In the genomic region with DNA sequence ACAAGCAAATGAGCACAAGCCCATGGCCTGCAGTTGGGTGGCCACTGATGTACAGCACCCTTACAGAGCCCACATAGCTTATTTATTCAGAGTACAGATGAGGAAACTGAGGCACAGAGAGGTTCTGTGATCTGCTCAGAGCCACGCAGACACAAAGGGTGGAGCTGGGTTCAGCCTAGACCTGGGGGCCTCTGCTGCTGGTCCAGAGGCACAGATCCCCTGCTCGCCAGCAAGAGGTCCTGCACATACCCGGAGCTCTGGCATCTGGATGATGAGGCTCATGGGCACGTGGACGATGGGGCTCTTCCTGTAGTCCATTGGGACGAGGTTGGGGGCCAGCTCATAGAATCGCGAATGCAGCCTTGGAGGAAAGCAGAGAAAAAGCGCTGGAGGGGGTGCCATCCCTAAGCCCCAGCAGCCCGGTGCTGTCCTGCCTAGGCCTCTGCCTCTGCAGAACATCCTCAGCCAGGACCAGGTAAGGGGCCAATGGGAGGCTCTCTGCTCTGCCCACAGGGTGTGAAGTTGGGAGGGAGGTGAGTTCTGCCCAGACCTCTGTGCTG, we compare ENCODE assay signal across 19 cellular contexts. TPM values are rescaled to one million over a fixed set of nuclear protein-coding genes. Genes with fewer than 3 reads are reported as not detected.
DNase-seq lines count a peak whose midpoint lies in the region; TF ChIP-seq lines count a peak whose summit lies in the region.
"Had no signal": no experiment of that assay in that cellular context is flagged by ENCODE, and none has a peak within 500 bp of the region (broad histone marks: within the 10 kb centered on the region; RNA-seq: fewer than 3 reads in every experiment).

No MANE protein-coding gene starts in this region.

- H3K36me3 ChIP-seq in sigmoid colon = no peaks in the 10 kb centered on the region
- H3K36me3 ChIP-seq: BLaER1 had no signal

- H3K4me1 ChIP-seq in sigmoid colon = no peaks in the 10 kb centered on the region
- H3K4me1 ChIP-seq: A549 had no signal

- no peaks in the 10 kb centered on the region for H3K9me3 Mint-ChIP-seq in activated CD4-positive, alpha-beta T cell treated with anti-CD3 and anti-CD28 coated beads, Interleukin-2, amount 10 ng/mL, durations not matched to agents 24 days and 14 days
- no peaks in the 10 kb centered on the region for H3K9me3 Mint-ChIP-seq in activated CD4-positive, alpha-beta T cell treated with anti-CD3 and anti-CD28 coated beads, Interleukin-2, amount 10 ng/mL, durations not matched to agents 7 days and 5 days
- H3K9me3 Mint-ChIP-seq: CD14-positive monocyte; CD4-positive, alpha-beta memory T cell; HFFc6 had no signal

- no peak for TF ChIP-seq POLR2A in sigmoid colon (IDR thresholded peaks at IDR 0.05)

- no peak overlapping the region for H3K4me3 Mint-ChIP-seq in activated CD4-positive, alpha-beta T cell treated with anti-CD3 and anti-CD28 coated beads, Interleukin-2, amount 10 ng/mL, durations not matched to agents 24 days and 14 days
- no peak overlapping the region for H3K4me3 Mint-ChIP-seq in activated CD4-positive, alpha-beta T cell treated with anti-CD3 and anti-CD28 coated beads, Interleukin-2, amount 10 ng/mL, durations not matched to agents 7 days and 5 days
- H3K4me3 Mint-ChIP-seq: CD14-positive monocyte; CD4-positive, alpha-beta memory T cell; HFFc6 had no signal

- POLR2A ChIA-PET in activated CD4-positive, alpha-beta T cell treated with anti-CD3 and anti-CD28 coated beads, Interleukin-2, amount 10 ng/mL, durations not matched to agents 7 days and 5 days (lab: Charles Lee) = no interaction called here

- no peaks in the 10 kb centered on the region for H3K36me3 Mint-ChIP-seq in activated CD4-positive, alpha-beta T cell treated with anti-CD3 and anti-CD28 coated beads, Interleukin-2, amount 10 ng/mL, durations not matched to agents 24 days and 14 days (ENCODE audit: low read depth)
- H3K36me3 Mint-ChIP-seq in activated CD4-positive, alpha-beta T cell treated with anti-CD3 and anti-CD28 coated beads, Interleukin-2, amount 10 ng/mL, durations not matched to agents 7 days and 5 days (ENCODE audit: low read depth) = no peaks in the 10 kb centered on the region
- H3K36me3 Mint-ChIP-seq: CD14-positive monocyte; CD4-positive, alpha-beta memory T cell had no signal

- no peak for TF ChIP-seq EP300 in sigmoid colon (IDR thresholded peaks at IDR 0.05)

- no peaks in the 10 kb centered on the region for H3K27me3 Mint-ChIP-seq in activated CD4-positive, alpha-beta T cell treated with anti-CD3 and anti-CD28 coated beads, Interleukin-2, amount 10 ng/mL, durations not matched to agents 24 days and 14 days
- no peaks in the 10 kb centered on the region for H3K27me3 Mint-ChIP-seq in activated CD4-positive, alpha-beta T cell treated with anti-CD3 and anti-CD28 coated beads, Interleukin-2, amount 10 ng/mL, durations not matched to agents 7 days and 5 days

- no peak overlapping the region for H3K4me3 ChIP-seq in sigmoid colon
- H3K4me3 ChIP-seq: A549, BLaER1 had no signal

- CTCF ChIA-PET in activated CD4-positive, alpha-beta T cell treated with anti-CD3 and anti-CD28 coated beads, Interleukin-2, amount 10 ng/mL, durations not matched to agents 7 days and 5 days (lab: Charles Lee) = interaction anchor here (0.6 to 5.3 kb wide), 7 partner anchors 20 to 329 kb away, joined by 3 to 44 read pairs (median 6); a partner anchor contains a TSS

- H3K9me3 ChIP-seq in sigmoid colon = no peaks in the 10 kb centered on the region
- H3K9me3 ChIP-seq: A549, BLaER1 had no signal

- DNase-seq in activated CD4-positive, alpha-beta T cell treated with anti-CD3 and anti-CD28 coated beads, Interleukin-2, amount 10 ng/mL, durations not matched to agents 24 days and 14 days = no peak
- DNase-seq in activated CD4-positive, alpha-beta T cell treated with anti-CD3 and anti-CD28 coated beads, Interleukin-2, amount 10 ng/mL, durations not matched to agents 7 days and 5 days = no peak
- peak; percentile 33 for DNase-seq in islet precursor cell
- peak; percentile 43 for DNase-seq in sigmoid colon
- no peak for DNase-seq in cerebellum (ENCODE audit: low spot score)
- DNase-seq in NCI-H146 (lab: John Stamatoyannopoulos, UW) = no peak
- DNase-seq in mesenteric fat pad (ENCODE audit: low spot score) = no peak
- DNase-seq: CD4-positive, alpha-beta memory T cell; DMS153; DMS79; GDM1; GOT3; H7; HFFc6 had no signal

- 94 to 95% methylated on average over 10 of the region's 10 CpGs for WGBS in sigmoid colon, 2 donors

- no peak for TF ChIP-seq CTCF in sigmoid colon (IDR thresholded peaks at IDR 0.05)

- no peaks in the 10 kb centered on the region for H3K27me3 ChIP-seq in sigmoid colon
- H3K27me3 ChIP-seq: BLaER1 had no signal

- peak overlapping the region; percentile 8 for H3K27ac Mint-ChIP-seq in activated CD4-positive, alpha-beta T cell treated with anti-CD3 and anti-CD28 coated beads, Interleukin-2, amount 10 ng/mL, durations not matched to agents 24 days and 14 days
- H3K27ac Mint-ChIP-seq in activated CD4-positive, alpha-beta T cell treated with anti-CD3 and anti-CD28 coated beads, Interleukin-2, amount 10 ng/mL, durations not matched to agents 7 days and 5 days = no peak overlapping the region
- H3K27ac Mint-ChIP-seq: CD14-positive monocyte; CD4-positive, alpha-beta memory T cell; HFFc6 had no signal

- no peak overlapping the region for H3K27ac ChIP-seq in sigmoid colon
- H3K27ac ChIP-seq: 22Rv1, A549, BLaER1 had no signal

- intact Hi-C loops in activated CD4-positive, alpha-beta T cell treated with anti-CD3 and anti-CD28 coated beads, Interleukin-2, amount 10 ng/mL, durations not matched to agents 24 days and 14 days (cut with micrococcal nuclease) = no loop called here
- intact Hi-C loops in sigmoid colon (cut with DNase I) = loop anchor here (5.0 to 10.0 kb wide), 2 partner anchors 84 to 311 kb away; no protein-coding TSS in a partner anchor

- H3K4me1 Mint-ChIP-seq in activated CD4-positive, alpha-beta T cell treated with anti-CD3 and anti-CD28 coated beads, Interleukin-2, amount 10 ng/mL, durations not matched to agents 24 days and 14 days = peaks cover 28% of the 10 kb centered on the region
- H3K4me1 Mint-ChIP-seq in activated CD4-positive, alpha-beta T cell treated with anti-CD3 and anti-CD28 coated beads, Interleukin-2, amount 10 ng/mL, durations not matched to agents 7 days and 5 days = peaks cover 31% of the 10 kb centered on the region

RNA-seq across cellular contexts. Expression of a gene that starts 18.6 kb away (rescaled TPM):
- total RNA-seq in activated CD4-positive, alpha-beta T cell treated with anti-CD3 and anti-CD28 coated beads, Interleukin-2, amount 10 ng/mL, durations not matched to agents 24 days and 14 days = not detected in 2 replicates
- not detected for total RNA-seq in activated CD4-positive, alpha-beta T cell treated with anti-CD3 and anti-CD28 coated beads, Interleukin-2, amount 10 ng/mL, durations not matched to agents 7 days and 5 days
- total RNA-seq in sigmoid colon (not detected), cerebellum (not detected), mesenteric fat pad (not detected)
- 1 to 10 TPM in 2 of 3 donors, under 1 TPM in 1; 0.69 to 3.0 (median 2.5) TPM for polyA plus RNA-seq in sigmoid colon
- total RNA-seq: CD4-positive, alpha-beta memory T cell; Daoy; H7; HFFc6 had no signal
- polyA plus RNA-seq: A549; CD14-positive monocyte; CD4-positive, alpha-beta memory T cell had no signal

RNA-seq across cellular contexts. Expression of a gene that starts 20.2 kb away (rescaled TPM):
- total RNA-seq in activated CD4-positive, alpha-beta T cell treated with anti-CD3 and anti-CD28 coated beads, Interleukin-2, amount 10 ng/mL, durations not matched to agents 24 days and 14 days = 1.2 and 1.5 TPM in 2 replicates
- under 1 TPM; 0.44 to 0.55 TPM for total RNA-seq in activated CD4-positive, alpha-beta T cell treated with anti-CD3 and anti-CD28 coated beads, Interleukin-2, amount 10 ng/mL, durations not matched to agents 7 days and 5 days
- total RNA-seq in sigmoid colon (10 to 100 TPM in 3 of 4 donors, 1 to 10 TPM in 1; 3.5 to 11.7 (median 10.4) TPM), cerebellum (18.0 TPM), mesenteric fat pad (5.5 TPM)
- 10 to 100 TPM in 2 of 3 donors, 1 to 10 TPM in 1; 7.1 to 41.4 (median 16.9) TPM for polyA plus RNA-seq in sigmoid colon

RNA-seq across cellular contexts. Expression of a gene that starts 33.5 kb away (rescaled TPM):
- total RNA-seq in activated CD4-positive, alpha-beta T cell treated with anti-CD3 and anti-CD28 coated beads, Interleukin-2, amount 10 ng/mL, durations not matched to agents 24 days and 14 days = 56.8 and 62.3 TPM in 2 replicates
- 10 to 100 TPM; 77.2 to 83.7 TPM for total RNA-seq in activated CD4-positive, alpha-beta T cell treated with anti-CD3 and anti-CD28 coated beads, Interleukin-2, amount 10 ng/mL, durations not matched to agents 7 days and 5 days
- 10 to 100 TPM; 25.3 to 47.1 (median 37.6) TPM for total RNA-seq in sigmoid colon
- 10 to 100 TPM in 2 of 3 donors, 1 to 10 TPM in 1; 7.6 to 30.3 (median 13.2) TPM for polyA plus RNA-seq in sigmoid colon
- total RNA-seq in cerebellum = 18.3 TPM
- 82.0 TPM for total RNA-seq in mesenteric fat pad

RNA-seq across cellular contexts. Expression of a gene that starts 38.2 kb away (rescaled TPM):
- total RNA-seq in activated CD4-positive, alpha-beta T cell treated with anti-CD3 and anti-CD28 coated beads, Interleukin-2, amount 10 ng/mL, durations not matched to agents 24 days and 14 days = 165 and 169 TPM in 2 replicates
- total RNA-seq in activated CD4-positive, alpha-beta T cell treated with anti-CD3 and anti-CD28 coated beads, Interleukin-2, amount 10 ng/mL, durations not matched to agents 7 days and 5 days = 10 to 100 TPM; 65.1 to 71.2 TPM
- total RNA-seq in sigmoid colon = 100 to 1,000 TPM in 1 of 4 donors, 10 to 100 TPM in 3; 74.9 to 106 (median 93.9) TPM
- 10 to 100 TPM; 78.1 to 85.1 (median 79.5) TPM for polyA plus RNA-seq in sigmoid colon
- 40.6 TPM for total RNA-seq in cerebellum
- total RNA-seq in mesenteric fat pad = 105 TPM

Comparison
In these comparisons a context has a peak if more than half of its experiments do, and no peak if none do; other contexts are left out.
1. DNase-seq: peak in islet precursor cell (single experiment) and sigmoid colon (single experiment); none in activated CD4-positive, alpha-beta T cell treated with anti-CD3 and anti-CD28 coated beads, Interleukin-2, amount 10 ng/mL, durations not matched to agents 24 days and 14 days (single experiment), activated CD4-positive, alpha-beta T cell treated with anti-CD3 and anti-CD28 coated beads, Interleukin-2, amount 10 ng/mL, durations not matched to agents 7 days and 5 days (single experiment), cerebellum (single experiment), NCI-H146 (single experiment) and mesenteric fat pad (single experiment).